Comparison of ENCODE assay signal across 17 cellular contexts in the genomic region with DNA sequence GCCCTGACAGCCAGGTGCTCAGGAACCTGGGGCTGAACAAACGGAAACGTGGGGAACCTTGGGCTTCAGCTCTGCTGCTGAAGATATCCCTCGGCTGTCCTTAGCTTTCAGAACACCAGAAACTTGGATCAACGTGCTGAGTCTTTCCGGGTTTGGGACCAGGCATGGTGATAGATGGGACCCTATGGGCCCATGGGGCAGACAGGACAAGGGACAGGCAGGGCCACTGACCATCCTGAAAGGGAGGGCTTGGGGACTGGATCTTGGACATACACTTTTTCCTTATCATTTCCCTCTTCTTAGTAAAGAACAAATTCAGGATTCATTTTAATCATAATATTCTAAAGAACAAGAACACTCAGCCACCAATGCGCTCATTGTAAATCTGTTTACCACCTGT.
"Had no signal": no experiment of that assay in that cellular context is flagged by ENCODE, and none has a peak within 500 bp of the region (broad histone marks: within the 10 kb centered on the region; RNA-seq: fewer than 3 reads in every experiment).

No MANE protein-coding gene starts in this region.

- H3K27me3 Mint-ChIP-seq: activated B cell treated with CpG ODN at 0.5 μM for 24 hours; activated naive CD8-positive, alpha-beta T cell treated with anti-CD3 and anti-CD28 coated beads for 36 hours; naive thymus-derived CD4-positive, alpha-beta T cell; progenitor cell of endocrine pancreas; stimulated activated naive B cell treated with anti-CD40 and anti-IgM and Interleukin-4, amounts not matched to agents 10 μg/mL and 1 μg/mL and 100 μg/mL, for 72 hours; T-cell had no signal

- H3K27ac ChIP-seq: adrenal gland, heart right ventricle, stomach, thyroid gland, upper lobe of left lung, vagina had no signal

- H3K4me1 Mint-ChIP-seq: activated B cell treated with CpG ODN at 0.5 μM for 24 hours; activated naive CD8-positive, alpha-beta T cell treated with anti-CD3 and anti-CD28 coated beads for 36 hours; stimulated activated naive B cell treated with anti-CD40 and anti-IgM and Interleukin-4, amounts not matched to agents 10 μg/mL and 1 μg/mL and 100 μg/mL, for 72 hours; T-cell had no signal

- H3K4me3 Mint-ChIP-seq: activated B cell treated with CpG ODN at 0.5 μM for 24 hours; activated naive CD8-positive, alpha-beta T cell treated with anti-CD3 and anti-CD28 coated beads for 36 hours; activated T-cell treated with anti-CD3 and anti-CD28 coated beads, Interleukin-2, amount 50 U/mL, for 72 hours; mesothelial cell of epicardium; naive thymus-derived CD4-positive, alpha-beta T cell; neural crest cell; stimulated activated naive B cell treated with anti-CD40 and anti-IgM and Interleukin-4, amounts not matched to agents 10 μg/mL and 1 μg/mL and 100 μg/mL, for 72 hours; T-cell had no signal

- H3K4me3 ChIP-seq: adrenal gland, body of pancreas, heart right ventricle, stomach, thyroid gland, upper lobe of left lung, vagina had no signal

- ATAC-seq: sciatic nerve had no signal

- H3K27ac Mint-ChIP-seq: activated B cell treated with CpG ODN at 0.5 μM for 24 hours; activated naive CD8-positive, alpha-beta T cell treated with anti-CD3 and anti-CD28 coated beads for 36 hours; activated T-cell treated with anti-CD3 and anti-CD28 coated beads, Interleukin-2, amount 50 U/mL, for 72 hours; mesothelial cell of epicardium had no signal

- H3K4me1 ChIP-seq: adrenal gland, vagina had no signal

- H3K9me3 Mint-ChIP-seq: activated B cell treated with CpG ODN at 0.5 μM for 24 hours; activated naive CD8-positive, alpha-beta T cell treated with anti-CD3 and anti-CD28 coated beads for 36 hours; activated T-cell treated with anti-CD3 and anti-CD28 coated beads, Interleukin-2, amount 50 U/mL, for 72 hours; mesothelial cell of epicardium; naive thymus-derived CD4-positive, alpha-beta T cell; neural crest cell; stimulated activated naive B cell treated with anti-CD40 and anti-IgM and Interleukin-4, amounts not matched to agents 10 μg/mL and 1 μg/mL and 100 μg/mL, for 72 hours; T-cell had no signal

- H3K27me3 ChIP-seq: adrenal gland, body of pancreas, heart right ventricle, stomach, thyroid gland, upper lobe of left lung, vagina had no signal

- H3K9me3 ChIP-seq: adrenal gland, body of pancreas, heart right ventricle, stomach, thyroid gland, upper lobe of left lung, vagina had no signal
